16 cellular contexts compared by ENCODE assay signal in genomic region chr1:226862900-226863299, GRCh38. TPM values are rescaled to one million over a fixed set of nuclear protein-coding genes. Genes with fewer than 3 reads are reported as not detected.
DNase-seq lines count a peak whose midpoint lies in the region; ATAC-seq and TF ChIP-seq lines count a peak whose summit lies in the region.
"Had no signal": no experiment of that assay in that cellular context is flagged by ENCODE, and none has a peak within 500 bp of the region (broad histone marks: within the 10 kb centered on the region; RNA-seq: fewer than 3 reads in every experiment).

No MANE protein-coding gene starts in this region.

- H3K4me2 ChIP-seq in HCT116 (ENCODE audit: low read length) (peak overlapping the region; percentile 20), SK-N-SH (no peak overlapping the region), mesendoderm (ENCODE audit: low read length) (no peak overlapping the region)

- no peak overlapping the region for H3K27ac ChIP-seq in HCT116 (ENCODE audit: low read depth, low read length)
- H3K27ac ChIP-seq in SK-N-SH (ENCODE audit: low read depth in 2 of 2, low read length in 1 of 2) = no peak overlapping the region
- peak overlapping the region; percentile 33 for H3K27ac ChIP-seq in epithelial cell of prostate
- H3K27ac ChIP-seq in endodermal cell (ENCODE audit: low read depth, low read length) = no peak overlapping the region
- H3K27ac ChIP-seq in mesendoderm (ENCODE audit: low read depth, low read length) = no peak overlapping the region
- H3K27ac ChIP-seq: transverse colon had no signal

- H3K9me2 ChIP-seq in HCT116 (ENCODE audit: insufficient read depth) = no peaks in the 10 kb centered on the region
- H3K9me2 ChIP-seq in SK-N-SH = no peaks in the 10 kb centered on the region

- DNase-seq in HCT116 (ENCODE audit: low read depth, low spot score) (no peak), SK-N-SH (no peak), epithelial cell of prostate (ENCODE audit: low read depth, low spot score) (no peak), sciatic nerve (ENCODE audit: low spot score) (no peak), NCI-H1694 (lab: John Stamatoyannopoulos, UW) (no peak), T-helper 2 cell (no peak), endodermal cell (no peak), mesendoderm (no peak)
- DNase-seq: activated B cell treated with CpG ODN at 0.5 μM for 24 hours; activated naive CD4-positive, alpha-beta T cell treated with anti-CD3 and anti-CD28 coated beads, Interleukin-2, amount 10 ng/mL, durations not matched to agents 7 days and 5 days; CD4-positive, alpha-beta T cell; NCI-H1417 treated with DMSO at 0.1 percent for 48 hours; stimulated activated CD4-positive, alpha-beta T cell treated with anti-CD3 and anti-CD28 coated beads, Interleukin-4, amount 100 ng/mL, for 24 hours; transverse colon had no signal

- no peak for TF ChIP-seq EP300 in SK-N-SH (IDR thresholded peaks at IDR 0.05; ENCODE audit: borderline replicate concordance in 1 of 2, low read depth in 1 of 2, low read length in 1 of 2)

- no peak overlapping the region for H3K56ac ChIP-seq in mesendoderm (ENCODE audit: low read length)

- H3K9me3 Mint-ChIP-seq in endodermal cell = no peaks in the 10 kb centered on the region
- H3K9me3 Mint-ChIP-seq: activated B cell treated with CpG ODN at 0.5 μM for 24 hours; activated naive CD4-positive, alpha-beta T cell treated with anti-CD3 and anti-CD28 coated beads, Interleukin-2, amount 10 ng/mL, durations not matched to agents 7 days and 5 days; CD4-positive, alpha-beta T cell; nephron had no signal

- TF ChIP-seq RAD21 in HCT116 (IDR thresholded peaks at IDR 0.05; ENCODE audit: low read depth) = 0 out of 2 replicates have a peak, but pooled peaks have one; percentile 3
- TF ChIP-seq RAD21 in SK-N-SH (IDR thresholded peaks at IDR 0.05; ENCODE audit: low read length) = no peak

- ATAC-seq in HCT116 (peak; percentile 34; the same call in 1 of the 2 replicates), sciatic nerve (peak; percentile 48)

- H4K8ac ChIP-seq in mesendoderm (ENCODE audit: low read depth, low read length) = no peak overlapping the region

- intact Hi-C loops in HCT116 (cut with micrococcal nuclease) (no loop called here), sciatic nerve (cut with DNase I) (no loop called here)

- no peak overlapping the region for H3K4ac ChIP-seq in mesendoderm (ENCODE audit: low read depth, low read length)

- H3K4me1 Mint-ChIP-seq in endodermal cell = peaks cover 9% of the 10 kb centered on the region
- H3K4me1 Mint-ChIP-seq: activated B cell treated with CpG ODN at 0.5 μM for 24 hours had no signal

- H3K4me1 ChIP-seq in HCT116 (ENCODE audit: control insufficient read depth in 1 of 2, insufficient read depth in 2 of 2, low read length in 2 of 2) (peaks cover 5 to 34% of the 10 kb centered on the region in 2 experiments), SK-N-SH (ENCODE audit: control insufficient read depth in 1 of 2, insufficient read depth in 2 of 2, low read depth in 1 of 2, low read length in 1 of 2) (no peaks in the 10 kb centered on the region; a peak in 1 of 4 replicates), endodermal cell (ENCODE audit: control insufficient read depth, insufficient read depth, low read length) (no peaks in the 10 kb centered on the region), mesendoderm (ENCODE audit: control insufficient read depth, low read depth, low read length) (no peaks in the 10 kb centered on the region)

- RAD21 ChIA-PET in HCT116 (lab: Charles Lee; ENCODE audit: low non-redundant PET in 1 of 2, low total read pairs in 2 of 2, uncharacterized antibody in 2 of 2, unreplicated experiment in 2 of 2) = no interaction called here

- CTCF ChIA-PET in HCT116 (lab: Charles Lee) = no interaction called here
- CTCF ChIA-PET in SK-N-SH (lab: Yijun Ruan, JAX) = interaction anchor here (1.2 to 2.1 kb wide), 2 partner anchors 9 to 35 kb away, joined by 3 to 5 read pairs; no protein-coding TSS in a partner anchor

- H4K20me1 ChIP-seq in HCT116 (ENCODE audit: insufficient read depth) (no peaks in the 10 kb centered on the region), SK-N-SH (ENCODE audit: insufficient read depth) (no peaks in the 10 kb centered on the region)

- POLR2A ChIA-PET in HCT116 (lab: Charles Lee) = no interaction called here
- POLR2A ChIA-PET in SK-N-SH (lab: Yijun Ruan, JAX) = interaction anchor here (0.6 kb wide), 1 partner anchor 671 kb away, joined by 3 read pairs; no protein-coding TSS in a partner anchor

- H3K79me1 ChIP-seq in mesendoderm (ENCODE audit: low read length) = no peaks in the 10 kb centered on the region

- H2BK15ac ChIP-seq in mesendoderm (replicated peaks; ENCODE audit: low read depth) = no peak overlapping the region

- H3K9ac ChIP-seq in HCT116 (ENCODE audit: low read length) = no peak overlapping the region
- no peak overlapping the region for H3K9ac ChIP-seq in SK-N-SH
- no peak overlapping the region for H3K9ac ChIP-seq in endodermal cell (ENCODE audit: extremely low read depth, low read length, poor library complexity, severe bottlenecking)
- no peak overlapping the region for H3K9ac ChIP-seq in mesendoderm (ENCODE audit: low read length)

- H3K79me2 ChIP-seq in HCT116 (ENCODE audit: insufficient read depth, low read length) (no peaks in the 10 kb centered on the region), SK-N-SH (ENCODE audit: insufficient read depth) (no peaks in the 10 kb centered on the region), mesendoderm (ENCODE audit: control insufficient read depth, insufficient read depth, low read length) (no peaks in the 10 kb centered on the region)

- H3K36me3 Mint-ChIP-seq in endodermal cell (ENCODE audit: low read depth) = no peaks in the 10 kb centered on the region
- H3K36me3 Mint-ChIP-seq: activated naive CD4-positive, alpha-beta T cell treated with anti-CD3 and anti-CD28 coated beads, Interleukin-2, amount 10 ng/mL, durations not matched to agents 7 days and 5 days had no signal

- no peak overlapping the region for H2AFZ ChIP-seq in HCT116 (ENCODE audit: low read depth, low read length, poor library complexity, severe bottlenecking)
- no peak overlapping the region for H2AFZ ChIP-seq in SK-N-SH (ENCODE audit: low read depth)

- no peak overlapping the region for H2BK120ac ChIP-seq in mesendoderm (ENCODE audit: low read depth, low read length)

- H3K27ac Mint-ChIP-seq in endodermal cell = no peak overlapping the region
- H3K27ac Mint-ChIP-seq: activated B cell treated with CpG ODN at 0.5 μM for 24 hours; activated naive CD4-positive, alpha-beta T cell treated with anti-CD3 and anti-CD28 coated beads, Interleukin-2, amount 10 ng/mL, durations not matched to agents 7 days and 5 days; CD4-positive, alpha-beta T cell; nephron had no signal

- H2BK5ac ChIP-seq in mesendoderm (ENCODE audit: low read length) = no peak overlapping the region

- no TSS peak for BruUV-seq in HCT116 (replicated peaks; lab: Mats Ljungman, UMichigan)

- H3K36me3 ChIP-seq in HCT116 (ENCODE audit: control insufficient read depth in 1 of 2, insufficient read depth in 2 of 2, low read length in 2 of 2) = no peaks in the 10 kb centered on the region
- H3K36me3 ChIP-seq in SK-N-SH (replicated peaks in 1 of 2; ENCODE audit: control insufficient read depth in 1 of 2, insufficient read depth in 2 of 2, low read length in 1 of 2) = no peaks in the 10 kb centered on the region
- H3K36me3 ChIP-seq in endodermal cell (ENCODE audit: control insufficient read depth, insufficient read depth, low read length) = no peaks in the 10 kb centered on the region
- no peaks in the 10 kb centered on the region for H3K36me3 ChIP-seq in mesendoderm (ENCODE audit: control insufficient read depth, insufficient read depth, low read length)
- H3K36me3 ChIP-seq: transverse colon had no signal

- no peaks in the 10 kb centered on the region for H3F3A ChIP-seq in SK-N-SH (replicated peaks; ENCODE audit: insufficient read depth)

- no peaks in the 10 kb centered on the region for H3K27me3 ChIP-seq in HCT116 (ENCODE audit: insufficient read depth, low read length)
- H3K27me3 ChIP-seq in SK-N-SH (ENCODE audit: insufficient read depth) = no peaks in the 10 kb centered on the region
- H3K27me3 ChIP-seq in endodermal cell (ENCODE audit: control insufficient read depth, insufficient read depth, low read length, poor library complexity, severe bottlenecking) = no peaks in the 10 kb centered on the region
- no peaks in the 10 kb centered on the region for H3K27me3 ChIP-seq in mesendoderm (ENCODE audit: insufficient read depth, low read length, poor library complexity)
- H3K27me3 ChIP-seq: transverse colon had no signal

- no peak overlapping the region for H3K4me3 Mint-ChIP-seq in endodermal cell
- H3K4me3 Mint-ChIP-seq: activated B cell treated with CpG ODN at 0.5 μM for 24 hours; activated naive CD4-positive, alpha-beta T cell treated with anti-CD3 and anti-CD28 coated beads, Interleukin-2, amount 10 ng/mL, durations not matched to agents 7 days and 5 days; CD4-positive, alpha-beta T cell; nephron had no signal

- H3K23ac ChIP-seq in mesendoderm (ENCODE audit: low read length) = no peak overlapping the region

- H3K9me3 ChIP-seq in HCT116 (ENCODE audit: control insufficient read depth in 1 of 2, insufficient read depth in 1 of 2, low read depth in 1 of 2, low read length in 2 of 2) = no peaks in the 10 kb centered on the region
- no peaks in the 10 kb centered on the region for H3K9me3 ChIP-seq in SK-N-SH
- H3K9me3 ChIP-seq in endodermal cell (ENCODE audit: control insufficient read depth, low read length) = no peaks in the 10 kb centered on the region
- H3K9me3 ChIP-seq: transverse colon had no signal

- no peak overlapping the region for H3K18ac ChIP-seq in mesendoderm (ENCODE audit: low read length)

- H3K4me3 ChIP-seq in HCT116 (replicated peaks in 1 of 2; ENCODE audit: low read depth in 1 of 2, low read length in 2 of 2) (no peak overlapping the region), SK-N-SH (ENCODE audit: low read depth in 2 of 2, low read length in 1 of 2) (no peak overlapping the region), endodermal cell (ENCODE audit: low read length) (no peak overlapping the region), mesendoderm (ENCODE audit: low read length) (no peak overlapping the region)
- H3K4me3 ChIP-seq: lung, transverse colon had no signal

- H2AK5ac ChIP-seq in mesendoderm (ENCODE audit: low read length) = no peak overlapping the region

- H4K5ac ChIP-seq in mesendoderm (ENCODE audit: low read length) = no peak overlapping the region

- H3K27me3 Mint-ChIP-seq in endodermal cell (ENCODE audit: insufficient read depth) = no peaks in the 10 kb centered on the region
- H3K27me3 Mint-ChIP-seq: activated B cell treated with CpG ODN at 0.5 μM for 24 hours had no signal

- TF ChIP-seq CTCF in HCT116 (IDR thresholded peaks at IDR 0.05 in 2 of 3, conservative IDR thresholded peaks at IDR 0.05 in 1 of 3; ENCODE audit: borderline replicate concordance in 1 of 3, insufficient read depth in 1 of 3, low read depth in 2 of 3, low read length in 2 of 3) = no peak
- no peak for TF ChIP-seq CTCF in SK-N-SH (IDR thresholded peaks at IDR 0.05)
- TF ChIP-seq CTCF in endodermal cell (conservative IDR thresholded peaks at IDR 0.05) = no peak

- no peak for TF ChIP-seq POLR2A in HCT116 (IDR thresholded peaks at IDR 0.05; ENCODE audit: borderline replicate concordance, extremely low read depth, insufficient read depth, insufficient read length)

RNA-seq across cellular contexts. Expression of gene PSEN2, which starts 7.5 kb away (rescaled TPM):
- total RNA-seq in HCT116 (2021; ENCODE audit: unreplicated experiment) (28.5 TPM), sciatic nerve (12.5 TPM), endodermal cell (10 to 100 TPM; 21.5 to 25.2 TPM)
- 12.8 and 14.0 TPM in 2 replicates for polyA plus RNA-seq in HCT116 (2012)
- polyA plus RNA-seq in SK-N-SH (2012; rRNA removed) = 20.2 and 31.6 TPM in 2 replicates
- polyA plus RNA-seq in SK-N-SH (2012; cell fraction: cytosol; rRNA removed) = 12.3 and 17.8 TPM in 2 replicates
- 45.3 TPM in 2 replicates for polyA plus RNA-seq in SK-N-SH (2012; cell fraction: nucleus; rRNA removed)
- 11.4 TPM for polyA plus RNA-seq in endodermal cell (2013, experiment 1 of 2)
- 10.1 TPM for polyA plus RNA-seq in endodermal cell (2013, experiment 2 of 2)
- 12.9 TPM for polyA plus RNA-seq in mesendoderm (2013, experiment 1 of 2)
- polyA plus RNA-seq in mesendoderm (2013, experiment 2 of 2) = 13.6 TPM

Comparison
In these comparisons a context has a peak if more than half of its experiments do, and no peak if none do; other contexts are left out.
1. Of the 11 proteins assayed by ChIP-seq in both SK-N-SH and HCT116: peak only in SK-N-SH: none; only in HCT116: RAD21; in both: JUND; in neither: 9.